In the genomic region with DNA sequence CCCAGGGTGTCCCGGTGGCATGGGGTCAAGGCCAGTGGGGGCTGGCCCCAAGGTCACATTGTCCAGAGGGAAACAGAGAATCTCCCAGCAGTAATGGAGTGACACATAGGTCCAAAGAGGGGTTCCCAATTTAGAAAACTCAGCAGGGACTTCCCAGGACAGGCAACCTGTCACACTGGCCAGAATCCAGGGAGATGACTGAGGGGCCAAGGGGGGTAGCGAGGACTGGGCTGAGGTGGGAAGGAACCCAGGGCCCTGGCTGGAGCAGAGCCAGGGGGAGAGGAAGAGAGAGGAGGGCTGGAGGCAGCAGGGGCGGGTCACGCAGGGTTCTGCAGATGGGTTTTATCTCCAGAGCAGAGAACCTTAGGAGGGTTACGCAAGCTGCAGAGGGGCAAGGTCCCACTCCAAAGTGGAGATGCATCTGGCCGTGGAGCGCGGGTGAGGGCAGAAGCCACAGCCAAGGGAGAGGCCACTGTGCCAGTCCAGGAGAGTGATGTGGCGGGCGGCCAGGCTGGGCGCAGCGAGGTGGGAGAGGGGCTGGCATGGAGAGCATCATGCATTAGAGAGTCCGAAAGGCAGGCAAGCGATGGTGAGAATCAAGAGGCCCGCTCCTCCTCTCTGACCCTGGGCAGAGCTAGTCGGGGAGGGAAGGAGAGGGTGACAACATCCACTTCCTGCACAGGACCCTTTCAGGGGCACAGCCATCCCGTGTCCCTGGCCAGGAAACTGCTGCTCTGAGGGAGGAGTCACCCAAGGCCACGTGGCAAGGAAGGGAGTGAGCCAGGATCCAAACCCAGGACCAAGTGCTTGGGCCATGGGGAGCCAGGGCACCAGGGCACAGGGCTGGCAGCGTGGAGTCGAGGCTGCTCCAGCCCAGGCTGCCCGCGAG, we compare ENCODE assay signal across 1 cellular context.
TF ChIP-seq lines count a peak whose summit lies in the region.

No MANE protein-coding gene starts in this region.

TF ChIP-seq in HepG2, 621 proteins besides CTCF, POLR2A, EP300 and RAD21 (continued from another document):
- TF ChIP-seq, protein P1, sequence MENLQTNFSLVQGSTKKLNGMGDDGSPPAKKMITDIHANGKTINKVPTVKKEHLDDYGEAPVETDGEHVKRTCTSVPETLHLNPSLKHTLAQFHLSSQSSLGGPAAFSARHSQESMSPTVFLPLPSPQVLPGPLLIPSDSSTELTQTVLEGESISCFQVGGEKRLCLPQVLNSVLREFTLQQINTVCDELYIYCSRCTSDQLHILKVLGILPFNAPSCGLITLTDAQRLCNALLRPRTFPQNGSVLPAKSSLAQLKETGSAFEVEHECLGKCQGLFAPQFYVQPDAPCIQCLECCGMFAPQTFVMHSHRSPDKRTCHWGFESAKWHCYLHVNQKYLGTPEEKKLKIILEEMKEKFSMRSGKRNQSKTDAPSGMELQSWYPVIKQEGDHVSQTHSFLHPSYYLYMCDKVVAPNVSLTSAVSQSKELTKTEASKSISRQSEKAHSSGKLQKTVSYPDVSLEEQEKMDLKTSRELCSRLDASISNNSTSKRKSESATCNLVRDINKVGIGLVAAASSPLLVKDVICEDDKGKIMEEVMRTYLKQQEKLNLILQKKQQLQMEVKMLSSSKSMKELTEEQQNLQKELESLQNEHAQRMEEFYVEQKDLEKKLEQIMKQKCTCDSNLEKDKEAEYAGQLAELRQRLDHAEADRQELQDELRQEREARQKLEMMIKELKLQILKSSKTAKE (CRISPR knock-in tag; IDR thresholded peaks at IDR 0.05; ENCODE audit: borderline replicate concordance) = no peak
- TF ChIP-seq, protein P2, sequence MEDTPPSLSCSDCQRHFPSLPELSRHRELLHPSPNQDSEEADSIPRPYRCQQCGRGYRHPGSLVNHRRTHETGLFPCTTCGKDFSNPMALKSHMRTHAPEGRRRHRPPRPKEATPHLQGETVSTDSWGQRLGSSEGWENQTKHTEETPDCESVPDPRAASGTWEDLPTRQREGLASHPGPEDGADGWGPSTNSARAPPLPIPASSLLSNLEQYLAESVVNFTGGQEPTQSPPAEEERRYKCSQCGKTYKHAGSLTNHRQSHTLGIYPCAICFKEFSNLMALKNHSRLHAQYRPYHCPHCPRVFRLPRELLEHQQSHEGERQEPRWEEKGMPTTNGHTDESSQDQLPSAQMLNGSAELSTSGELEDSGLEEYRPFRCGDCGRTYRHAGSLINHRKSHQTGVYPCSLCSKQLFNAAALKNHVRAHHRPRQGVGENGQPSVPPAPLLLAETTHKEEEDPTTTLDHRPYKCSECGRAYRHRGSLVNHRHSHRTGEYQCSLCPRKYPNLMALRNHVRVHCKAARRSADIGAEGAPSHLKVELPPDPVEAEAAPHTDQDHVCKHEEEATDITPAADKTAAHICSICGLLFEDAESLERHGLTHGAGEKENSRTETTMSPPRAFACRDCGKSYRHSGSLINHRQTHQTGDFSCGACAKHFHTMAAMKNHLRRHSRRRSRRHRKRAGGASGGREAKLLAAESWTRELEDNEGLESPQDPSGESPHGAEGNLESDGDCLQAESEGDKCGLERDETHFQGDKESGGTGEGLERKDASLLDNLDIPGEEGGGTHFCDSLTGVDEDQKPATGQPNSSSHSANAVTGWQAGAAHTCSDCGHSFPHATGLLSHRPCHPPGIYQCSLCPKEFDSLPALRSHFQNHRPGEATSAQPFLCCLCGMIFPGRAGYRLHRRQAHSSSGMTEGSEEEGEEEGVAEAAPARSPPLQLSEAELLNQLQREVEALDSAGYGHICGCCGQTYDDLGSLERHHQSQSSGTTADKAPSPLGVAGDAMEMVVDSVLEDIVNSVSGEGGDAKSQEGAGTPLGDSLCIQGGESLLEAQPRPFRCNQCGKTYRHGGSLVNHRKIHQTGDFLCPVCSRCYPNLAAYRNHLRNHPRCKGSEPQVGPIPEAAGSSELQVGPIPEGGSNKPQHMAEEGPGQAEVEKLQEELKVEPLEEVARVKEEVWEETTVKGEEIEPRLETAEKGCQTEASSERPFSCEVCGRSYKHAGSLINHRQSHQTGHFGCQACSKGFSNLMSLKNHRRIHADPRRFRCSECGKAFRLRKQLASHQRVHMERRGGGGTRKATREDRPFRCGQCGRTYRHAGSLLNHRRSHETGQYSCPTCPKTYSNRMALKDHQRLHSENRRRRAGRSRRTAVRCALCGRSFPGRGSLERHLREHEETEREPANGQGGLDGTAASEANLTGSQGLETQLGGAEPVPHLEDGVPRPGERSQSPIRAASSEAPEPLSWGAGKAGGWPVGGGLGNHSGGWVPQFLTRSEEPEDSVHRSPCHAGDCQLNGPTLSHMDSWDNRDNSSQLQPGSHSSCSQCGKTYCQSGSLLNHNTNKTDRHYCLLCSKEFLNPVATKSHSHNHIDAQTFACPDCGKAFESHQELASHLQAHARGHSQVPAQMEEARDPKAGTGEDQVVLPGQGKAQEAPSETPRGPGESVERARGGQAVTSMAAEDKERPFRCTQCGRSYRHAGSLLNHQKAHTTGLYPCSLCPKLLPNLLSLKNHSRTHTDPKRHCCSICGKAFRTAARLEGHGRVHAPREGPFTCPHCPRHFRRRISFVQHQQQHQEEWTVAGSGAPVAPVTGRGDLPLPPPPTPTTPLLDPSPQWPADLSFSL (CRISPR knock-in tag; IDR thresholded peaks at IDR 0.05) = no peak
- TF ChIP-seq RELA (CRISPR knock-in tag; IDR thresholded peaks at IDR 0.05) = no peak
- no peak for TF ChIP-seq ZNF138 (CRISPR knock-in tag; IDR thresholded peaks at IDR 0.05; ENCODE audit: low read depth)
- TF ChIP-seq TBX3 (IDR thresholded peaks at IDR 0.05; ENCODE audit: borderline replicate concordance) = no peak
- TF ChIP-seq, protein P3, sequence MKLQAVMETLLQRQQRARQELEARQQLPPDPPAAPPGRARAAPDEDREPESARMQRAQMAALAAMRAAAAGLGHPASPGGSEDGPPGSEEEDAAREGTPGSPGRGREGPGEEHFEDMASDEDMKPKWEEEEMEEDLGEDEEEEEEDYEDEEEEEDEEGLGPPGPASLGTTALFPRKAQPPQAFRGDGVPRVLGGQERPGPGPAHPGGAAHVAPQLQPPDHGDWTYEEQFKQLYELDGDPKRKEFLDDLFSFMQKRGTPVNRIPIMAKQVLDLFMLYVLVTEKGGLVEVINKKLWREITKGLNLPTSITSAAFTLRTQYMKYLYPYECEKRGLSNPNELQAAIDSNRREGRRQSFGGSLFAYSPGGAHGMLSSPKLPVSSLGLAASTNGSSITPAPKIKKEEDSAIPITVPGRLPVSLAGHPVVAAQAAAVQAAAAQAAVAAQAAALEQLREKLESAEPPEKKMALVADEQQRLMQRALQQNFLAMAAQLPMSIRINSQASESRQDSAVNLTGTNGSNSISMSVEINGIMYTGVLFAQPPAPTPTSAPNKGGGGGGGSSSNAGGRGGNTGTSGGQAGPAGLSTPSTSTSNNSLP (IDR thresholded peaks at IDR 0.05; ENCODE audit: low read depth, low read length) = no peak
- no peak for TF ChIP-seq ZNF121 (CRISPR knock-in tag; IDR thresholded peaks at IDR 0.05)
- TF ChIP-seq, protein P4, sequence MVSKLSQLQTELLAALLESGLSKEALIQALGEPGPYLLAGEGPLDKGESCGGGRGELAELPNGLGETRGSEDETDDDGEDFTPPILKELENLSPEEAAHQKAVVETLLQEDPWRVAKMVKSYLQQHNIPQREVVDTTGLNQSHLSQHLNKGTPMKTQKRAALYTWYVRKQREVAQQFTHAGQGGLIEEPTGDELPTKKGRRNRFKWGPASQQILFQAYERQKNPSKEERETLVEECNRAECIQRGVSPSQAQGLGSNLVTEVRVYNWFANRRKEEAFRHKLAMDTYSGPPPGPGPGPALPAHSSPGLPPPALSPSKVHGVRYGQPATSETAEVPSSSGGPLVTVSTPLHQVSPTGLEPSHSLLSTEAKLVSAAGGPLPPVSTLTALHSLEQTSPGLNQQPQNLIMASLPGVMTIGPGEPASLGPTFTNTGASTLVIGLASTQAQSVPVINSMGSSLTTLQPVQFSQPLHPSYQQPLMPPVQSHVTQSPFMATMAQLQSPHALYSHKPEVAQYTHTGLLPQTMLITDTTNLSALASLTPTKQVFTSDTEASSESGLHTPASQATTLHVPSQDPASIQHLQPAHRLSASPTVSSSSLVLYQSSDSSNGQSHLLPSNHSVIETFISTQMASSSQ (IDR thresholded peaks at IDR 0.05; ENCODE audit: low read depth) = no peak
- TF ChIP-seq, protein P4 (CRISPR knock-in tag; IDR thresholded peaks at IDR 0.05; ENCODE audit: borderline replicate concordance) = no peak
- no peak for TF ChIP-seq ZNF335 (CRISPR knock-in tag; IDR thresholded peaks at IDR 0.05)
- TF ChIP-seq EZH2 (conservative IDR thresholded peaks at IDR 0.05; ENCODE audit: low read depth, low read length) = no peak
- TF ChIP-seq KLF13 (CRISPR knock-in tag; IDR thresholded peaks at IDR 0.05) = no peak
- TF ChIP-seq ZNF761 (CRISPR knock-in tag; conservative IDR thresholded peaks at IDR 0.05) = no peak
- TF ChIP-seq, protein P5, sequence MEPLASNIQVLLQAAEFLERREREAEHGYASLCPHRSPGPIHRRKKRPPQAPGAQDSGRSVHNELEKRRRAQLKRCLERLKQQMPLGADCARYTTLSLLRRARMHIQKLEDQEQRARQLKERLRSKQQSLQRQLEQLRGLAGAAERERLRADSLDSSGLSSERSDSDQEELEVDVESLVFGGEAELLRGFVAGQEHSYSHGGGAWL (CRISPR knock-in tag; IDR thresholded peaks at IDR 0.05) = no peak
- TF ChIP-seq PHF5A (CRISPR knock-in tag; IDR thresholded peaks at IDR 0.05; ENCODE audit: low read depth, unreplicated experiment) = no peak
- TF ChIP-seq ZNF10 (CRISPR knock-in tag; IDR thresholded peaks at IDR 0.05; ENCODE audit: borderline replicate concordance, low read depth) = no peak
- TF ChIP-seq ZNF230 (CRISPR knock-in tag; IDR thresholded peaks at IDR 0.05) = no peak
- peak; percentile 55 for TF ChIP-seq ZNF605 (CRISPR knock-in tag; IDR thresholded peaks at IDR 0.05)
- TF ChIP-seq ATRX (CRISPR knock-in tag; IDR thresholded peaks at IDR 0.05; ENCODE audit: borderline replicate concordance) = no peak
- no peak for TF ChIP-seq NFE2 (CRISPR knock-in tag; IDR thresholded peaks at IDR 0.05)
- no peak for TF ChIP-seq ZC3H13 (CRISPR knock-in tag; IDR thresholded peaks at IDR 0.05)
- TF ChIP-seq HOXA5 (CRISPR knock-in tag; IDR thresholded peaks at IDR 0.05) = no peak
- TF ChIP-seq, protein P6, sequence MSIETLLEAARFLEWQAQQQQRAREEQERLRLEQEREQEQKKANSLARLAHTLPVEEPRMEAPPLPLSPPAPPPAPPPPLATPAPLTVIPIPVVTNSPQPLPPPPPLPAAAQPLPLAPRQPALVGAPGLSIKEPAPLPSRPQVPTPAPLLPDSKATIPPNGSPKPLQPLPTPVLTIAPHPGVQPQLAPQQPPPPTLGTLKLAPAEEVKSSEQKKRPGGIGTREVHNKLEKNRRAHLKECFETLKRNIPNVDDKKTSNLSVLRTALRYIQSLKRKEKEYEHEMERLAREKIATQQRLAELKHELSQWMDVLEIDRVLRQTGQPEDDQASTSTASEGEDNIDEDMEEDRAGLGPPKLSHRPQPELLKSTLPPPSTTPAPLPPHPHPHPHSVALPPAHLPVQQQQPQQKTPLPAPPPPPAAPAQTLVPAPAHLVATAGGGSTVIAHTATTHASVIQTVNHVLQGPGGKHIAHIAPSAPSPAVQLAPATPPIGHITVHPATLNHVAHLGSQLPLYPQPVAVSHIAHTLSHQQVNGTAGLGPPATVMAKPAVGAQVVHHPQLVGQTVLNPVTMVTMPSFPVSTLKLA (IDR thresholded peaks at IDR 0.05) = no peak
- no peak for TF ChIP-seq PCBP2 (optimal IDR thresholded peaks at IDR 0.05; ENCODE audit: low read depth, low read length, poor library complexity, severe bottlenecking)
- TF ChIP-seq, protein P7, sequence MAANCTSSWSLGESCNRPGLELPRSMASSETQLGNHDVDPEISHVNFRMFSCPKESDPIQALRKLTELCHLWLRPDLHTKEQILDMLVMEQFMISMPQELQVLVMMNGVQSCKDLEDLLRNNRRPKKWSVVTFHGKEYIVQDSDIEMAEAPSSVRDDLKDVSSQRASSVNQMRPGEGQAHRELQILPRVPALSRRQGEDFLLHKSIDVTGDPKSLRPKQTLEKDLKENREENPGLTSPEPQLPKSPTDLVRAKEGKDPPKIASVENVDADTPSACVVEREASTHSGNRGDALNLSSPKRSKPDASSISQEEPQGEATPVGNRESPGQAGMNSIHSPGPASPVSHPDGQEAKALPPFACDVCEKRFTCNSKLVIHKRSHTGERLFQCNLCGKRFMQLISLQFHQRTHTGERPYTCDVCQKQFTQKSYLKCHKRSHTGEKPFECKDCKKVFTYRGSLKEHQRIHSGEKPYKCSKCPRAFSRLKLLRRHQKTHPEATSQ (CRISPR knock-in tag; IDR thresholded peaks at IDR 0.05; ENCODE audit: borderline replicate concordance) = no peak
- no peak for TF ChIP-seq ZNF879 (CRISPR knock-in tag; IDR thresholded peaks at IDR 0.05)
- no peak for TF ChIP-seq POGZ (CRISPR knock-in tag; IDR thresholded peaks at IDR 0.05)
- no peak for TF ChIP-seq SSRP1 (CRISPR knock-in tag; IDR thresholded peaks at IDR 0.05)
- no peak for TF ChIP-seq NCOA2 (CRISPR knock-in tag; IDR thresholded peaks at IDR 0.05)
- no peak for TF ChIP-seq MAFG (CRISPR knock-in tag; IDR thresholded peaks at IDR 0.05)
- TF ChIP-seq ZNF343 (CRISPR knock-in tag; IDR thresholded peaks at IDR 0.05) = no peak
